ENCODE assay signal across 8 cellular contexts in genomic region chr1:21659099-21659923, GRCh38. TPM values are rescaled to one million over a fixed set of nuclear protein-coding genes. Genes with fewer than 3 reads are reported as not detected.
DNase-seq lines count a peak whose midpoint lies in the region; ATAC-seq, FAIRE-seq and TF ChIP-seq lines count a peak whose summit lies in the region.

No MANE protein-coding gene starts in this region.

- peak; percentile 81 for TF ChIP-seq CTCF in epithelial cell of esophagus (IDR thresholded peaks at IDR 0.05; ENCODE audit: insufficient read depth, low read depth, low read length, missing control alignments)

- no peak overlapping the region for H3K4me3 ChIP-seq in epithelial cell of esophagus (ENCODE audit: low read length)

- ATAC-seq in HG02852 (IDR thresholded peaks at IDR 0.05; ENCODE audit: unreplicated experiment): no peak

- peak; percentile 56 for DNase-seq in COLO668 (lab: John Stamatoyannopoulos, UW; ENCODE audit: unreplicated experiment)
- DNase-seq in HTR-8/SVneo (ENCODE audit: insufficient read length, low spot score): peak; percentile 84
- DNase-seq in NOMO-1 treated with dmso at 0.1 percent for 144 hours (lab: John Stamatoyannopoulos, UW; ENCODE audit: unreplicated experiment): peak; percentile 45
- peak; percentile 96 for DNase-seq in activated CD8-positive, alpha-beta memory T cell treated with anti-CD3 and anti-CD28 coated beads, Interleukin-2, amount 50 U/mL, for 48 hours
- peak; percentile 60 for DNase-seq in epithelial cell of esophagus (ENCODE audit: low read depth)
- DNase-seq in myocyte (ENCODE audit: low read depth): peak; percentile 54
- peak; percentile 59 to 61 for DNase-seq in stimulated activated CD8-positive, alpha-beta memory T cell treated with anti-CD3 and anti-CD28 coated beads, Interleukin-7, amount 100 ng/mL, for 1 hour (ENCODE audit: low read depth in 2 of 2)

- FAIRE-seq in HTR-8/SVneo (lab: Jason Lieb, UNC): no peak

RNA-seq across cellular contexts. Expression of gene RAP1GAP, which starts 9.8 kb away (rescaled TPM):
- 0.21 TPM in 1 of 2 replicates, not detected in the other for total RNA-seq in myocyte
- polyA plus RNA-seq in myocyte (2012): 0.08 TPM

Comparison
In these comparisons a context has a peak if more than half of its experiments do, and no peak if none do; other contexts are left out.
1. DNase-seq: peak in every context shown above with its lines; median percentile 96 in activated CD8-positive, alpha-beta memory T cell treated with anti-CD3 and anti-CD28 coated beads, Interleukin-2, amount 50 U/mL, for 48 hours; 84 in HTR-8/SVneo; 60 in epithelial cell of esophagus; 60 in stimulated activated CD8-positive, alpha-beta memory T cell treated with anti-CD3 and anti-CD28 coated beads, Interleukin-7, amount 100 ng/mL, for 1 hour; 56 in COLO668; 54 in myocyte; 45 in NOMO-1 treated with dmso at 0.1 percent for 144 hours.